ENCODE assay signal across 6 cellular contexts in the genomic region with DNA sequence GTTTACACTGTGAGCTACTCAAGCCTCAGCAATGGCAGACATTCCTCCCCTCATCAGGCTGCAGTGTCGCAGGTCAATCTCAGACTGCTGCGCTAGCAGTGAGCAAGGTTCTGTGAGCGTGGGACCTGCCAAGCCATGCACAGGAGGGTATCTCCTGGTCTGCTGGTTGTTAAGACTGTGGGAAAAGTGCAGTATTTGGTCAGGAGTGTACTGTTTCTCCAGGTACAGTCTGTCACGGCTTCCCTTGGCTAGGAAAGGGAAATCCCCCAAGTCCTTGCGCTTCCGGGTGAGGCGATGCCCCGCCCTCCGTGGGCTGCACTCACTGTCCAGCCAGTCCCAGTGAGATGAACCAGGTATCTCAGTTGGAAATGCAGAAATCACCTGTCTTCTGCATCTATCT. TPM values are rescaled to one million over a fixed set of nuclear protein-coding genes. Genes with fewer than 3 reads are reported as not detected.
A peak's percentile ranks its signal among the peaks of the same experiment; 100 is the strongest.
DNase-seq lines count a peak whose midpoint lies in the region; ATAC-seq, FAIRE-seq and TF ChIP-seq lines count a peak whose summit lies in the region.
"Not testable (repeated sequence)": the region's sequence is repeated elsewhere in the genome, so short reads cannot be mapped to it uniquely, and the experiment has no call there.

No MANE protein-coding gene starts in this region.

- H3K4me3 Mint-ChIP-seq in progenitor cell of endocrine pancreas (ENCODE audit: low read depth): not testable (repeated sequence)

- H3K36me3 Mint-ChIP-seq in progenitor cell of endocrine pancreas (ENCODE audit: insufficient read depth): peaks cover 73% of the 10 kb centered on the region

- not testable (repeated sequence) for H3K4me3 ChIP-seq in NT2/D1 (ENCODE audit: insufficient read length, low read depth); body of pancreas; cardiac muscle cell
- peak overlapping the region in 2 of 4 donors; percentile 2 to 3 for H3K4me3 ChIP-seq in pancreas

- not testable (repeated sequence) for TF ChIP-seq CTCF in body of pancreas (IDR thresholded peaks at IDR 0.05); cardiac muscle cell (IDR thresholded peaks at IDR 0.05; ENCODE audit: low read depth, low read length); pancreas (IDR thresholded peaks at IDR 0.05); progenitor cell of endocrine pancreas (IDR thresholded peaks at IDR 0.05; ENCODE audit: unreplicated experiment)

- H3K27ac Mint-ChIP-seq in progenitor cell of endocrine pancreas: peak overlapping the region; percentile 51

- peaks cover 12% of the 10 kb centered on the region; the same call in 1 of the 2 replicates for H3K9me3 ChIP-seq in NT2/D1 (ENCODE audit: insufficient read depth, low read length)
- H3K9me3 ChIP-seq in body of pancreas; cardiac muscle cell (ENCODE audit: low read depth); pancreas: not testable (repeated sequence)

- not testable (repeated sequence) for FAIRE-seq in pancreas (lab: Jason Lieb, UNC)

- ATAC-seq in body of pancreas (peak; percentile 94), left colon (peak; percentile 43), pancreas (peak; percentile 87 to 96 (median 92))

- peak in 2 of 3 donors; percentile 18 to 43 for TF ChIP-seq POLR2A in body of pancreas (IDR thresholded peaks at IDR 0.05)

- not testable (repeated sequence) for DNase-seq in NT2/D1 (ENCODE audit: low read depth, low spot score); cardiac muscle cell (ENCODE audit: low read depth in 1 of 2, low spot score in 1 of 2); left colon; progenitor cell of endocrine pancreas (ENCODE audit: low spot score, unreplicated experiment)
- DNase-seq in body of pancreas (peak; percentile 66 to 82 (median 78)), pancreas (peak; percentile 58 to 75 (median 70))

- H3K36me3 ChIP-seq in NT2/D1 (ENCODE audit: insufficient read depth, insufficient read length, low read length): peaks cover 29% of the 10 kb centered on the region
- H3K36me3 ChIP-seq in body of pancreas (replicated peaks in 1 of 2; ENCODE audit: insufficient read depth in 1 of 2, low read depth in 2 of 2); cardiac muscle cell; pancreas: not testable (repeated sequence)

- intact Hi-C loops in body of pancreas (cut with DNase I); left colon (cut with DNase I, micrococcal nuclease); pancreas (cut with DNase I): not testable (repeated sequence)

- H3K9ac ChIP-seq in NT2/D1 (ENCODE audit: insufficient read length, low read depth): peak overlapping the region; percentile 3

- WGBS in body of pancreas, 2 donors: 27 to 42% methylated on average over 6 to 9 of the region's 9 CpGs
- 37 to 44% methylated on average over 9 of the region's 9 CpGs for WGBS in pancreas, 2 donors

- H3K4me1 Mint-ChIP-seq in progenitor cell of endocrine pancreas (ENCODE audit: low read depth): not testable (repeated sequence)

- H3K27ac ChIP-seq in body of pancreas (peak overlapping the region; percentile 67 to 83 (median 80)), cardiac muscle cell (peak overlapping the region; percentile 57), pancreas (peak overlapping the region in 3 of 4 donors; percentile 47 to 68 (median 57))

- not testable (repeated sequence) for H3K4me1 ChIP-seq in NT2/D1 (ENCODE audit: insufficient read depth, insufficient read length); cardiac muscle cell (ENCODE audit: low read depth); pancreas
- H3K4me1 ChIP-seq in body of pancreas: peaks cover 17% of the 10 kb centered on the region

- H3K27me3 ChIP-seq in NT2/D1 (ENCODE audit: insufficient read depth, insufficient read length); body of pancreas; cardiac muscle cell; pancreas: not testable (repeated sequence)

- H3K27me3 Mint-ChIP-seq in progenitor cell of endocrine pancreas: not testable (repeated sequence)

- peaks cover 42% of the 10 kb centered on the region for H3K9me3 Mint-ChIP-seq in progenitor cell of endocrine pancreas (ENCODE audit: low read depth)

RNA-seq across cellular contexts. Expression of a gene that starts 24.2 kb away (rescaled TPM):
- total RNA-seq in body of pancreas: 100 to 1,000 TPM; 162 to 175 TPM
- total RNA-seq in cardiac muscle cell: 45.6 and 91.7 TPM in 2 replicates
- 103 and 123 TPM in 2 replicates for polyA plus RNA-seq in cardiac muscle cell
- 100 to 1,000 TPM; 253 to 260 TPM for total RNA-seq in left colon
- 100 to 1,000 TPM; 101 to 172 (median 116) TPM for total RNA-seq in pancreas
- polyA plus RNA-seq in pancreas: 100 to 1,000 TPM in 1 of 2 donors, 10 to 100 TPM in 1; 59.8 to 141 TPM
- total RNA-seq in progenitor cell of endocrine pancreas: 214 and 230 TPM in 2 replicates

Comparison
In these comparisons a context has a peak if more than half of its experiments do, and no peak if none do; other contexts are left out.
1. ATAC-seq: peak in every context shown above with its lines; median percentile 94 in body of pancreas; 92 in pancreas; 43 in left colon.